22 cellular contexts compared by ENCODE assay signal in the genomic region with DNA sequence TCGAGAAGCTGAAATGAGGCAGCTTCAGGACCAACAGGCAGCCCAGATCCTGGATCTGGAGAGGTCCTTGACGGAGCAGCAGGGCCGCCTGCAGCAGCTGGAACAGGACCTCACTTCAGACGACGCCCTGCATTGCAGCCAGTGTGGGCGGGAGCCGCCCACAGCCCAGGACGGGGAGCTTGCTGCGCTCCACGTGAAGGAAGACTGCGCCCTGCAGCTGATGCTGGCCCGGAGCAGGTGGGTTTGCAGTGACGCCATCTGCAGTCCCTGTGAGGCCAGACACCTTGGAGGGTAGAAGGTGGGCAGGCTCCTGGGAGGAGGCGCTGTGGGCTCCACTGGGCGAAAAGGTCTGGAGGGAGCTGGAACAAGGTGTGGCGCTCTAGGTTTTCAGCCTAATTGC.
"Had no signal": no experiment of that assay in that cellular context is flagged by ENCODE, and none has a peak within 500 bp of the region (broad histone marks: within the 10 kb centered on the region; RNA-seq: fewer than 3 reads in every experiment).

No MANE protein-coding gene starts in this region.

- H3K27ac ChIP-seq: breast epithelium, Peyer's patch, RWPE1 had no signal

- H3K36me3 ChIP-seq: breast epithelium had no signal

- H3K27me3 ChIP-seq: breast epithelium, MG63, Peyer's patch had no signal

- H3K9me3 ChIP-seq: breast epithelium, MG63, Peyer's patch had no signal

- ATAC-seq: activated CD8-positive, alpha-beta memory T cell treated with anti-CD3 and anti-CD28 coated beads, Interleukin-2, amount 10 ng/mL, durations not matched to agents 7 days and 5 days had no signal

- DNase-seq: activated CD4-positive, alpha-beta T cell treated with anti-CD3 and anti-CD28 coated beads for 48 hours; activated CD4-positive, alpha-beta T cell treated with anti-CD3 and anti-CD28 coated beads, Interleukin-2, amount 50 U/mL, for 48 hours; activated CD4-positive, CD25-positive, alpha-beta regulatory T cell treated with anti-CD3 and anti-CD28 coated beads, Interleukin-2, amount 50 U/mL, for 72 hours; activated CD8-positive, alpha-beta memory T cell treated with anti-CD3 and anti-CD28 coated beads, Interleukin-2, amount 10 ng/mL, durations not matched to agents 7 days and 5 days; activated effector memory CD4-positive, alpha-beta T cell treated with Interleukin-2 at 50 U/mL for 16 hours; activated naive CD4-positive, alpha-beta T cell; activated T-cell treated with anti-CD3 and anti-CD28 coated beads, Interleukin-2, amount 50 U/mL, for 24 hours; aorta; caudate nucleus; MG63; NCI-H1105; NCI-H1436; NCI-H1694 treated with DMSO at 0.1 percent for 48 hours; NCI-H2029 treated with DMSO at 0.1 percent for 48 hours; NCI-H345; NCI-H510A; NCI-H526 treated with DMSO at 0.1 percent for 48 hours; NCI-H82; Peyer's patch; SHP77 treated with DMSO at 0.1 percent for 48 hours had no signal

- H3K4me1 ChIP-seq: breast epithelium had no signal

- H3K4me3 ChIP-seq: breast epithelium, MG63, Peyer's patch had no signal
